Comparison of ENCODE assay signal across 14 cellular contexts in genomic region chr6:12118604-12119003, GRCh38.
DNase-seq lines count a peak whose midpoint lies in the region; ATAC-seq and TF ChIP-seq lines count a peak whose summit lies in the region.
"Had no signal": no experiment of that assay in that cellular context is flagged by ENCODE, and none has a peak within 500 bp of the region (broad histone marks: within the 10 kb centered on the region; RNA-seq: fewer than 3 reads in every experiment).

No MANE protein-coding gene starts in this region.

- 0 out of 2 replicates have a peak, but pooled peaks cover 12% of the 10 kb centered on the region for H3K79me2 ChIP-seq in MM.1S (ENCODE audit: low read length)

- peak overlapping the region; percentile 54 for H3K4me2 ChIP-seq in MM.1S (ENCODE audit: low read depth, low read length)
- H3K4me2 ChIP-seq: GM23338 had no signal

- H3K36me3 ChIP-seq in MM.1S (replicated peaks; ENCODE audit: insufficient read depth, low read length): peaks cover 9% of the 10 kb centered on the region
- peaks cover 20% of the 10 kb centered on the region for H3K36me3 ChIP-seq in upper lobe of right lung

- peak overlapping the region; percentile 34 for H3K9ac ChIP-seq in MM.1S (ENCODE audit: low read length)

- peaks cover 67% of the 10 kb centered on the region for H3K4me1 Mint-ChIP-seq in stimulated activated naive CD8-positive, alpha-beta T cell treated with anti-CD3 and anti-CD28 coated beads, Interleukin-15, amount 100 ng/mL, for 72 hours
- peaks cover 29% of the 10 kb centered on the region for H3K4me1 Mint-ChIP-seq in central memory CD8-positive, alpha-beta T cell

- H3K27ac ChIP-seq in MM.1S (ENCODE audit: low read length) (peak overlapping the region; percentile 90), upper lobe of right lung (no peak overlapping the region)
- H3K27ac ChIP-seq: SK-N-MC had no signal

- no peak for DNase-seq in stimulated activated naive CD8-positive, alpha-beta T cell treated with anti-CD3 and anti-CD28 coated beads, Interleukin-15, amount 100 ng/mL, for 72 hours
- DNase-seq in stimulated activated naive CD8-positive, alpha-beta T cell treated with anti-CD3 and anti-CD28 coated beads, Interleukin-15, Interleukin-2, amounts not matched to agents 100 U/mL and 50 U/mL, for 24 hours: no peak
- DNase-seq in MM.1S (no peak), HuH-7 (ENCODE audit: low spot score) (no peak), upper lobe of right lung (no peak)
- no peak for DNase-seq in central memory CD8-positive, alpha-beta T cell (ENCODE audit: low spot score in 2 of 2)
- DNase-seq: DMS 273 treated with DMSO at 0.1 percent for 48 hours, NCI-H1092, NCI-H2107, NCI-H526 had no signal

- H3K27me3 Mint-ChIP-seq in stimulated activated naive CD8-positive, alpha-beta T cell treated with anti-CD3 and anti-CD28 coated beads, Interleukin-15, amount 100 ng/mL, for 72 hours: no peaks in the 10 kb centered on the region
- no peaks in the 10 kb centered on the region for H3K27me3 Mint-ChIP-seq in central memory CD8-positive, alpha-beta T cell
- H3K27me3 Mint-ChIP-seq: activated naive CD8-positive, alpha-beta T cell had no signal

- intact Hi-C loops in upper lobe of right lung (cut with DNase I): no loop called here

- H3K27me3 ChIP-seq in MM.1S (replicated peaks; ENCODE audit: insufficient read depth, low read length) (no peaks in the 10 kb centered on the region), upper lobe of right lung (no peaks in the 10 kb centered on the region)

- H4K20me1 ChIP-seq in MM.1S (ENCODE audit: insufficient read depth, low read length): no peaks in the 10 kb centered on the region

- H3K36me3 Mint-ChIP-seq in central memory CD8-positive, alpha-beta T cell (ENCODE audit: insufficient read depth): peaks cover 14% of the 10 kb centered on the region

- H3K4me1 ChIP-seq in MM.1S (ENCODE audit: low read length): peaks cover 25% of the 10 kb centered on the region
- H3K4me1 ChIP-seq in upper lobe of right lung: no peaks in the 10 kb centered on the region

- peaks cover 9% of the 10 kb centered on the region for H3F3A ChIP-seq in MM.1S (ENCODE audit: insufficient read depth, low read length)

- no peak overlapping the region for H3K4me3 ChIP-seq in MM.1S (ENCODE audit: low read length)
- H3K4me3 ChIP-seq in upper lobe of right lung: no peak overlapping the region
- H3K4me3 ChIP-seq: GM23338, SK-N-MC had no signal

- H3K9me3 ChIP-seq in MM.1S (replicated peaks; ENCODE audit: insufficient read depth, low read length): no peaks in the 10 kb centered on the region
- no peaks in the 10 kb centered on the region for H3K9me3 ChIP-seq in upper lobe of right lung

- H3K4me3 Mint-ChIP-seq in stimulated activated naive CD8-positive, alpha-beta T cell treated with anti-CD3 and anti-CD28 coated beads, Interleukin-15, amount 100 ng/mL, for 72 hours: peak overlapping the region; percentile 34 to 57
- H3K4me3 Mint-ChIP-seq in central memory CD8-positive, alpha-beta T cell: no peak overlapping the region
- H3K4me3 Mint-ChIP-seq: GM23338 had no signal

- H3K9me3 Mint-ChIP-seq in stimulated activated naive CD8-positive, alpha-beta T cell treated with anti-CD3 and anti-CD28 coated beads, Interleukin-15, amount 100 ng/mL, for 72 hours: peaks cover 7 to 8% of the 10 kb centered on the region in 2 donors
- H3K9me3 Mint-ChIP-seq in central memory CD8-positive, alpha-beta T cell: peaks cover 10% of the 10 kb centered on the region

- no peak for ATAC-seq in stimulated activated naive CD8-positive, alpha-beta T cell treated with anti-CD3 and anti-CD28 coated beads, Interleukin-15, amount 100 ng/mL, for 72 hours
- ATAC-seq in stimulated activated naive CD8-positive, alpha-beta T cell treated with anti-CD3 and anti-CD28 coated beads, Interleukin-15, Interleukin-2, amounts not matched to agents 100 U/mL and 50 U/mL, for 24 hours: no peak
- no peak for ATAC-seq in central memory CD8-positive, alpha-beta T cell (replicated peaks; ENCODE audit: extremely low read depth, poor library complexity, severe bottlenecking)
- no peak for ATAC-seq in GM18907 (IDR thresholded peaks at IDR 0.05; ENCODE audit: unreplicated experiment)
- no peak for ATAC-seq in upper lobe of right lung

- no peaks in the 10 kb centered on the region for H3K9me2 ChIP-seq in MM.1S (replicated peaks; ENCODE audit: insufficient read depth, low read length)

- H3K27ac Mint-ChIP-seq in stimulated activated naive CD8-positive, alpha-beta T cell treated with anti-CD3 and anti-CD28 coated beads, Interleukin-15, amount 100 ng/mL, for 72 hours: peak overlapping the region in 1 of 2 donors; percentile 72
- peak overlapping the region; percentile 9 for H3K27ac Mint-ChIP-seq in central memory CD8-positive, alpha-beta T cell (ENCODE audit: low read depth)

- no peak for TF ChIP-seq CTCF in MM.1S (IDR thresholded peaks at IDR 0.05; ENCODE audit: low read length)
- no peak for TF ChIP-seq CTCF in upper lobe of right lung (IDR thresholded peaks at IDR 0.05)

- H2AFZ ChIP-seq in MM.1S (ENCODE audit: low read length): no peak overlapping the region
- H2AFZ ChIP-seq: GM23338 had no signal
